In genomic region chr10:71522438-71523144, GRCh38 we compare ENCODE assay signal across 1 cellular context.
TF ChIP-seq lines count a peak whose summit lies in the region.

No MANE protein-coding gene starts in this region.

TF ChIP-seq in HEK293, 187 proteins besides CTCF, POLR2A, EP300 and RAD21 (continued from another document):
- TF ChIP-seq, protein P1, sequence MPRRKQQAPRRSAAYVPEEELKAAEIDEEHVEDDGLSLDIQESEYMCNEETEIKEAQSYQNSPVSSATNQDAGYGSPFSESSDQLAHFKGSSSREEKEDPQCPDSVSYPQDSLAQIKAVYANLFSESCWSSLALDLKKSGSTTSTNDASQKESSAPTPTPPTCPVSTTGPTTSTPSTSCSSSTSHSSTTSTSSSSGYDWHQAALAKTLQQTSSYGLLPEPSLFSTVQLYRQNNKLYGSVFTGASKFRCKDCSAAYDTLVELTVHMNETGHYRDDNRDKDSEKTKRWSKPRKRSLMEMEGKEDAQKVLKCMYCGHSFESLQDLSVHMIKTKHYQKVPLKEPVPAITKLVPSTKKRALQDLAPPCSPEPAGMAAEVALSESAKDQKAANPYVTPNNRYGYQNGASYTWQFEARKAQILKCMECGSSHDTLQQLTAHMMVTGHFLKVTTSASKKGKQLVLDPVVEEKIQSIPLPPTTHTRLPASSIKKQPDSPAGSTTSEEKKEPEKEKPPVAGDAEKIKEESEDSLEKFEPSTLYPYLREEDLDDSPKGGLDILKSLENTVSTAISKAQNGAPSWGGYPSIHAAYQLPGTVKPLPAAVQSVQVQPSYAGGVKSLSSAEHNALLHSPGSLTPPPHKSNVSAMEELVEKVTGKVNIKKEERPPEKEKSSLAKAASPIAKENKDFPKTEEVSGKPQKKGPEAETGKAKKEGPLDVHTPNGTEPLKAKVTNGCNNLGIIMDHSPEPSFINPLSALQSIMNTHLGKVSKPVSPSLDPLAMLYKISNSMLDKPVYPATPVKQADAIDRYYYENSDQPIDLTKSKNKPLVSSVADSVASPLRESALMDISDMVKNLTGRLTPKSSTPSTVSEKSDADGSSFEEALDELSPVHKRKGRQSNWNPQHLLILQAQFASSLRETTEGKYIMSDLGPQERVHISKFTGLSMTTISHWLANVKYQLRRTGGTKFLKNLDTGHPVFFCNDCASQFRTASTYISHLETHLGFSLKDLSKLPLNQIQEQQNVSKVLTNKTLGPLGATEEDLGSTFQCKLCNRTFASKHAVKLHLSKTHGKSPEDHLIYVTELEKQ (tag by site-specific recombination; IDR thresholded peaks at IDR 0.05; ENCODE audit: borderline replicate concordance), result no peak
- TF ChIP-seq ZSCAN16 (tag by site-specific recombination; IDR thresholded peaks at IDR 0.05) (no peak), HOXC10 (CRISPR knock-in tag; IDR thresholded peaks at IDR 0.05) (no peak), ZBTB8A (tag by site-specific recombination; IDR thresholded peaks at IDR 0.05) (no peak), ZIC2 (tag by site-specific recombination; IDR thresholded peaks at IDR 0.05) (peak; percentile 30; the same call in 1 of the 2 replicates), ZNF548 (tag by site-specific recombination; IDR thresholded peaks at IDR 0.05) (no peak), ZNF221 (tag by site-specific recombination; IDR thresholded peaks at IDR 0.05; ENCODE audit: borderline replicate concordance) (no peak), ZNF596 (tag by site-specific recombination; IDR thresholded peaks at IDR 0.05) (no peak)
